Comparison of ENCODE assay signal across 1 cellular context in the genomic region with DNA sequence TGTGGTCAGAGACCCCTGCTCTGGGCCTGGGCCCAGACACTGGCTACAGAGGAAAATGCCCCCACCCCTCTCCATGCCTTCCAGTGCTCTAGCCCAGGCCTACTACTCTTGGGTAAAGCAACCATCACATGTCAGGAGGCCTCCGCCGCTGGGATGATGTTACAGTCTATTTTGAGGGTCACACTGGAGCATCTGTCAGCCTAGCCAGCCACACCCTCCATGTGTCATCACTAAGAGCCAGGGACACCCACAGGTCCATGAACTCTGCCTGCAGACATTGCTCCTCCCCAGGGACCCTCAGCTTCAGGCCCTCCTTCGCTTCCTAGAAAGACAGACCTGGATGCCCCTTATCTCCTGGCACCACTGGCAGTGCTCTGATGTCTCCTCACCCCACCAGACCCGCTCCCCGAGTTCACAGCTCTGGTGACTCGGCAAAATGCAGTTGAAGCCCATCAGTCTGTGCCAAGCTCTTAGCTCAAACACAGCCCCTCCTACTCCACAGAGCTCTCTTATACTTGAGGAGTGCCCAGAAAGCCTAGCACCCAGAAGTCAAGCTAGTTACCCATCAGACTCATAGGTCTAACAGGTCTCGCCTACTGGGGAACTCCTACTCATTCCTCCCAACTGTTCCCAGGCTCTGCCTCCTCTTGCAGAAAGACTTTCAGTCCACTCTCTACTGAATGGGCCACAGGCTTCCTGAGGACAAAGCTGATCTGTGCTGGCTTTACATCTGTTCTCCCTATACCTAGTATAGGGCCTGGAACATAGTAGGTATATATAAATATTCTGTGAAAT.
TF ChIP-seq lines count a peak whose summit lies in the region.

No MANE protein-coding gene starts in this region.

TF ChIP-seq in SK-N-SH treated with all-trans-retinoic acid at 6 μM for 48 hours, 23 proteins besides CTCF, POLR2A, EP300 and RAD21 (continued from another document):
- TF ChIP-seq ARNTL (CRISPR knock-in tag; IDR thresholded peaks at IDR 0.05; ENCODE audit: borderline replicate concordance, low read depth) = no peak
- TF ChIP-seq, protein P1, sequence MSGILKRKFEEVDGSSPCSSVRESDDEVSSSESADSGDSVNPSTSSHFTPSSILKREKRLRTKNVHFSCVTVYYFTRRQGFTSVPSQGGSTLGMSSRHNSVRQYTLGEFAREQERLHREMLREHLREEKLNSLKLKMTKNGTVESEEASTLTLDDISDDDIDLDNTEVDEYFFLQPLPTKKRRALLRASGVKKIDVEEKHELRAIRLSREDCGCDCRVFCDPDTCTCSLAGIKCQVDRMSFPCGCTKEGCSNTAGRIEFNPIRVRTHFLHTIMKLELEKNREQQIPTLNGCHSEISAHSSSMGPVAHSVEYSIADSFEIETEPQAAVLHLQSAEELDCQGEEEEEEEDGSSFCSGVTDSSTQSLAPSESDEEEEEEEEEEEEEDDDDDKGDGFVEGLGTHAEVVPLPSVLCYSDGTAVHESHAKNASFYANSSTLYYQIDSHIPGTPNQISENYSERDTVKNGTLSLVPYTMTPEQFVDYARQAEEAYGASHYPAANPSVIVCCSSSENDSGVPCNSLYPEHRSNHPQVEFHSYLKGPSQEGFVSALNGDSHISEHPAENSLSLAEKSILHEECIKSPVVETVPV (CRISPR knock-in tag; IDR thresholded peaks at IDR 0.05) = no peak
- TF ChIP-seq, protein P2, sequence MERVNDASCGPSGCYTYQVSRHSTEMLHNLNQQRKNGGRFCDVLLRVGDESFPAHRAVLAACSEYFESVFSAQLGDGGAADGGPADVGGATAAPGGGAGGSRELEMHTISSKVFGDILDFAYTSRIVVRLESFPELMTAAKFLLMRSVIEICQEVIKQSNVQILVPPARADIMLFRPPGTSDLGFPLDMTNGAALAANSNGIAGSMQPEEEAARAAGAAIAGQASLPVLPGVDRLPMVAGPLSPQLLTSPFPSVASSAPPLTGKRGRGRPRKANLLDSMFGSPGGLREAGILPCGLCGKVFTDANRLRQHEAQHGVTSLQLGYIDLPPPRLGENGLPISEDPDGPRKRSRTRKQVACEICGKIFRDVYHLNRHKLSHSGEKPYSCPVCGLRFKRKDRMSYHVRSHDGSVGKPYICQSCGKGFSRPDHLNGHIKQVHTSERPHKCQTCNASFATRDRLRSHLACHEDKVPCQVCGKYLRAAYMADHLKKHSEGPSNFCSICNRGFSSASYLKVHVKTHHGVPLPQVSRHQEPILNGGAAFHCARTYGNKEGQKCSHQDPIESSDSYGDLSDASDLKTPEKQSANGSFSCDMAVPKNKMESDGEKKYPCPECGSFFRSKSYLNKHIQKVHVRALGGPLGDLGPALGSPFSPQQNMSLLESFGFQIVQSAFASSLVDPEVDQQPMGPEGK (CRISPR knock-in tag; IDR thresholded peaks at IDR 0.05; ENCODE audit: borderline replicate concordance) = no peak
